Comparison of ENCODE assay signal across 35 cellular contexts in the genomic region with DNA sequence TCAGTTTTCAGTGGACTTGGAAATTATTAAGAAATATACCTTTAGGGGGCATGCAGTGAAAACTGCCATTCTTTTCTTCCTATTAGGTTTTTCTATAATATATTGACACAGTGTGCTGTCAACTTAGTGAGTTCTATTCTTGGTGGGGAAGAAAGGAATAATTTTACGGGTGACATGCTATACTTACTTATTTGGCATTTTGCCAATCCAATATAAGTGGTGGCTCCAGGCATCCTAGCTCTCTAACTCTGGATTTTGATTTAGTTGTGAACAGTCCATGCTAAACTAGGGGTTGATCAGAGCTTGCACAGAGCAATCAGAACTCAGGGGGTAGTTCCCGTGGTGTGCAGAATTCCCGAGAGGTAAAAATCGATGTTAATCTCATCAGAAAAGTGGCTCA.
"Had no signal": no experiment of that assay in that cellular context is flagged by ENCODE, and none has a peak within 500 bp of the region (broad histone marks: within the 10 kb centered on the region; RNA-seq: fewer than 3 reads in every experiment).

No MANE protein-coding gene starts in this region.

- H3K36me3 Mint-ChIP-seq: activated CD4-positive, alpha-beta memory T cell treated with anti-CD3 and anti-CD28 coated beads for 36 hours; activated naive CD4-positive, alpha-beta T cell treated with anti-CD3 and anti-CD28 coated beads, Interleukin-2, amount 10 ng/mL, durations not matched to agents 7 days and 5 days; activated naive CD8-positive, alpha-beta T cell had no signal

- H3K27ac Mint-ChIP-seq: activated B cell treated with CpG ODN at 0.5 μM for 24 hours; activated CD4-positive, alpha-beta memory T cell treated with anti-CD3 and anti-CD28 coated beads for 36 hours; activated naive CD4-positive, alpha-beta T cell treated with anti-CD3 and anti-CD28 coated beads, Interleukin-2, amount 10 ng/mL, durations not matched to agents 7 days and 5 days; activated naive CD8-positive, alpha-beta T cell; activated naive CD8-positive, alpha-beta T cell treated with anti-CD3 and anti-CD28 coated beads, Interleukin-2, amount 50 U/mL, for 24 hours; activated T-helper 1 cell treated with anti-CD3 and anti-CD28 coated beads, Interleukin-12 subunit alpha, Interleukin-12 subunit beta, Interleukin-2, Interleukin-4 antibody, amounts not matched to agents 30 ng/mL and 10 ng/mL and 1 ng/mL, durations not matched to agents 14 hours and 24 hours and 36 hours had no signal

- H3K9me3 ChIP-seq: colonic mucosa had no signal

- H3K27ac ChIP-seq: brain microvascular endothelial cell, colonic mucosa, KMS-11, PC-9, RWPE1, VCaP had no signal

- H3K27me3 Mint-ChIP-seq: activated B cell treated with CpG ODN at 0.5 μM for 24 hours; activated CD4-positive, alpha-beta memory T cell treated with anti-CD3 and anti-CD28 coated beads for 36 hours; activated naive CD4-positive, alpha-beta T cell treated with anti-CD3 and anti-CD28 coated beads, Interleukin-2, amount 10 ng/mL, durations not matched to agents 7 days and 5 days; activated naive CD8-positive, alpha-beta T cell; activated naive CD8-positive, alpha-beta T cell treated with anti-CD3 and anti-CD28 coated beads, Interleukin-2, amount 50 U/mL, for 24 hours had no signal

- H3K4me3 ChIP-seq: colonic mucosa, PC-9 had no signal

- DNase-seq: activated B cell treated with CpG ODN at 0.5 μM for 24 hours; activated CD4-positive, alpha-beta memory T cell treated with anti-CD3 and anti-CD28 coated beads for 36 hours; activated CD4-positive, alpha-beta T cell treated with anti-CD3 and anti-CD28 coated beads for 4 hours; activated CD4-positive, alpha-beta T cell treated with anti-CD3 and anti-CD28 coated beads, Interleukin-2, amount 50 U/mL, for 1 hour; activated CD4-positive, CD25-positive, alpha-beta regulatory T cell treated with anti-CD3 and anti-CD28 coated beads, Interleukin-2, amount 50 U/mL, for 72 hours; activated CD8-positive, alpha-beta memory T cell treated with anti-CD3 and anti-CD28 coated beads, Interleukin-2, amount 50 U/mL, for 4 hours; activated naive CD4-positive, alpha-beta T cell treated with anti-CD3 and anti-CD28 coated beads, Interleukin-2, amount 10 ng/mL, durations not matched to agents 7 days and 5 days; activated naive CD8-positive, alpha-beta T cell treated with anti-CD3 and anti-CD28 coated beads, Interleukin-2, amount 50 U/mL, for 24 hours; activated T-cell treated with anti-CD3 and anti-CD28 coated beads for 4 hours; activated T-cell treated with anti-CD3 and anti-CD28 coated beads, Interleukin-2, amount 50 U/mL, for 4 hours; anterior cingulate cortex; brain microvascular endothelial cell; central memory CD4-positive, alpha-beta T cell; colonic mucosa; MM.1S; MV-4-11; NCI-H1092; NCI-H1436 treated with DMSO at 0.1 percent for 48 hours; NCI-H1694 treated with DMSO at 0.1 percent for 48 hours; NCI-H2029; NCI-H446; NCI-H524 treated with DMSO at 0.1 percent for 48 hours; NCI-H82; NK-92 treated with Interleukin-12 subunit alpha and Interleukin-12 subunit beta, amount 100 ng/mL, for 24 hours; PC-9; SW 1271; T-helper 1 cell; T-helper 2 cell; T-helper 9 cell had no signal

- H3K4me2 ChIP-seq: KMS-11 had no signal

- H3K4me1 ChIP-seq: colonic mucosa had no signal

- H3K36me3 ChIP-seq: brain microvascular endothelial cell, colonic mucosa had no signal

- H3K4me1 Mint-ChIP-seq: activated B cell treated with CpG ODN at 0.5 μM for 24 hours; activated naive CD4-positive, alpha-beta T cell treated with anti-CD3 and anti-CD28 coated beads, Interleukin-2, amount 10 ng/mL, durations not matched to agents 7 days and 5 days; activated naive CD8-positive, alpha-beta T cell treated with anti-CD3 and anti-CD28 coated beads, Interleukin-2, amount 50 U/mL, for 24 hours had no signal

- H3K27me3 ChIP-seq: brain microvascular endothelial cell, colonic mucosa had no signal

- H3K9ac ChIP-seq: KMS-11 had no signal

- ATAC-seq: activated naive CD8-positive, alpha-beta T cell treated with anti-CD3 and anti-CD28 coated beads, Interleukin-2, amount 50 U/mL, for 24 hours; activated T-cell treated with anti-CD3 and anti-CD28 coated beads, Interleukin-2, amount 50 U/mL, for 4 hours; Right ventricle myocardium inferior had no signal

- H2AFZ ChIP-seq: PC-9 had no signal

- H3K9me3 Mint-ChIP-seq: activated B cell treated with CpG ODN at 0.5 μM for 24 hours; activated CD4-positive, alpha-beta memory T cell treated with anti-CD3 and anti-CD28 coated beads for 36 hours; activated naive CD4-positive, alpha-beta T cell treated with anti-CD3 and anti-CD28 coated beads, Interleukin-2, amount 10 ng/mL, durations not matched to agents 7 days and 5 days; activated naive CD8-positive, alpha-beta T cell treated with anti-CD3 and anti-CD28 coated beads, Interleukin-2, amount 50 U/mL, for 24 hours; activated T-cell treated with anti-CD3 and anti-CD28 coated beads, Interleukin-2, amount 50 U/mL, for 4 hours; activated T-helper 1 cell treated with anti-CD3 and anti-CD28 coated beads, Interleukin-12 subunit alpha, Interleukin-12 subunit beta, Interleukin-2, Interleukin-4 antibody, amounts not matched to agents 30 ng/mL and 10 ng/mL and 1 ng/mL, durations not matched to agents 14 hours and 24 hours and 36 hours had no signal

- H3K4me3 Mint-ChIP-seq: activated B cell treated with CpG ODN at 0.5 μM for 24 hours; activated CD4-positive, alpha-beta memory T cell treated with anti-CD3 and anti-CD28 coated beads for 36 hours; activated naive CD4-positive, alpha-beta T cell treated with anti-CD3 and anti-CD28 coated beads, Interleukin-2, amount 10 ng/mL, durations not matched to agents 7 days and 5 days; activated naive CD8-positive, alpha-beta T cell; activated naive CD8-positive, alpha-beta T cell treated with anti-CD3 and anti-CD28 coated beads, Interleukin-2, amount 50 U/mL, for 24 hours; activated T-cell treated with anti-CD3 and anti-CD28 coated beads, Interleukin-2, amount 50 U/mL, for 4 hours; activated T-helper 1 cell treated with anti-CD3 and anti-CD28 coated beads, Interleukin-12 subunit alpha, Interleukin-12 subunit beta, Interleukin-2, Interleukin-4 antibody, amounts not matched to agents 30 ng/mL and 10 ng/mL and 1 ng/mL, durations not matched to agents 14 hours and 24 hours and 36 hours had no signal
